ENCODE assay signal across 8 cellular contexts in genomic region chr10:129963076-129963830, GRCh38. TPM values are rescaled to one million over a fixed set of nuclear protein-coding genes. Genes with fewer than 3 reads are reported as not detected.
A peak's percentile ranks its signal among the peaks of the same experiment; 100 is the strongest.
DNase-seq lines count a peak whose midpoint lies in the region; ATAC-seq and TF ChIP-seq lines count a peak whose summit lies in the region.

No MANE protein-coding gene starts in this region.

- H3K9me3 ChIP-seq in Caco-2 (no peaks in the 10 kb centered on the region), Panc1 (ENCODE audit: control insufficient read depth, insufficient read depth, low read depth, low read length) (no peaks in the 10 kb centered on the region), endodermal cell (ENCODE audit: control insufficient read depth, low read length) (no peaks in the 10 kb centered on the region)

- CTCF ChIA-PET in Caco-2 (lab: Charles Lee) (no interaction called here), Panc1 (lab: Charles Lee) (no interaction called here)

- H3K4me1 ChIP-seq in Caco-2 (peaks cover 16% of the 10 kb centered on the region; the same call in 1 of the 2 replicates), Panc1 (ENCODE audit: control insufficient read depth, insufficient read depth, low read length) (peaks cover 9% of the 10 kb centered on the region), endodermal cell (ENCODE audit: control insufficient read depth, insufficient read depth, low read length) (peaks cover 5% of the 10 kb centered on the region)

- H3K27ac Mint-ChIP-seq in Caco-2 (ENCODE audit: unreplicated experiment), result no peak overlapping the region
- H3K27ac Mint-ChIP-seq in endodermal cell, result peak overlapping the region; percentile 4
- no peak overlapping the region for H3K27ac Mint-ChIP-seq in nephron progenitor cell

- intact Hi-C loops in Caco-2 (cut with micrococcal nuclease; ENCODE audit: unreplicated experiment) (loop anchor here (2.0 to 10.0 kb wide), 2 partner anchors 498 to 932 kb away; partner anchors contain the start of gene MGMT), Panc1 (cut with micrococcal nuclease; ENCODE audit: unreplicated experiment) (loop anchor here (5.0 to 10.0 kb wide), 2 partner anchors 81 to 498 kb away; partner anchors contain the start of gene MGMT), left colon (cut with DNase I, micrococcal nuclease) (loop anchor here in 1 of 2 donors (10.0 kb wide), 1 partner anchor 928 kb away; no protein-coding TSS in a partner anchor)

- ATAC-seq in Panc1 (peak; percentile 49), left colon (no peak), HG03342 (IDR thresholded peaks at IDR 0.05; ENCODE audit: unreplicated experiment) (no peak)

- H3K36me3 Mint-ChIP-seq in Caco-2 (ENCODE audit: insufficient read depth, unreplicated experiment) (no peaks in the 10 kb centered on the region), endodermal cell (ENCODE audit: low read depth) (no peaks in the 10 kb centered on the region), nephron progenitor cell (ENCODE audit: low read depth) (no peaks in the 10 kb centered on the region)

- peaks cover 34% of the 10 kb centered on the region for H3K27me3 Mint-ChIP-seq in Caco-2 (ENCODE audit: insufficient read depth, unreplicated experiment)
- H3K27me3 Mint-ChIP-seq in endodermal cell (ENCODE audit: insufficient read depth), result peaks cover 82% of the 10 kb centered on the region
- H3K27me3 Mint-ChIP-seq in nephron progenitor cell (ENCODE audit: low read depth, poor library complexity), result peaks cover 89% of the 10 kb centered on the region

- H3K4me3 Mint-ChIP-seq in Caco-2 (ENCODE audit: unreplicated experiment) (peak overlapping the region; percentile 74), endodermal cell (peak overlapping the region; percentile 44), nephron progenitor cell (peak overlapping the region; percentile 87)

- H3K27ac ChIP-seq in Panc1 (ENCODE audit: low read length), result no peak overlapping the region
- H3K27ac ChIP-seq in endodermal cell (ENCODE audit: low read depth, low read length), result no peak overlapping the region

- H3K4me3 ChIP-seq in Caco-2 (ENCODE audit: low read depth, low read length) (peak overlapping the region; percentile 56), Panc1 (ENCODE audit: low read depth in 2 of 2, low read length in 2 of 2) (peak overlapping the region; percentile 54 to 59), endodermal cell (ENCODE audit: low read length) (peak overlapping the region; percentile 76)

- H3K36me3 ChIP-seq in Caco-2 (ENCODE audit: control insufficient read depth, insufficient read depth, low read length) (no peaks in the 10 kb centered on the region), Panc1 (ENCODE audit: control insufficient read depth, insufficient read depth, low read length) (no peaks in the 10 kb centered on the region), endodermal cell (ENCODE audit: control insufficient read depth, insufficient read depth, low read length) (no peaks in the 10 kb centered on the region)

- in situ Hi-C loops in Panc1 (cut with HindIII; ENCODE audit: low pct_unique_long_range_greater_than_20kb, low sequenced_read_pairs), result no loop called here

- H3K9me3 Mint-ChIP-seq in Caco-2 (ENCODE audit: unreplicated experiment) (no peaks in the 10 kb centered on the region), endodermal cell (no peaks in the 10 kb centered on the region), nephron progenitor cell (no peaks in the 10 kb centered on the region)

- DNase-seq in Caco-2, result peak in 1 of 2 experiments; percentile 45
- no peak for DNase-seq in Panc1 (ENCODE audit: low read depth, low spot score)
- peak; percentile 80 for DNase-seq in endodermal cell
- peak; percentile 58 for DNase-seq in nephron progenitor cell
- DNase-seq in NOMO-1 treated with dmso at 0.1 percent for 144 hours (lab: John Stamatoyannopoulos, UW; ENCODE audit: unreplicated experiment), result no peak
- DNase-seq in left colon, result no peak
- no peak for DNase-seq in NCI-H187 (lab: John Stamatoyannopoulos, UW)

- H3K27me3 ChIP-seq in Caco-2 (replicated peaks; ENCODE audit: control insufficient read depth, insufficient read depth, low read length), result peaks cover 4% of the 10 kb centered on the region; the same call in 1 of the 2 replicates
- H3K27me3 ChIP-seq in Panc1 (ENCODE audit: control insufficient read depth, insufficient read depth, low read length), result peaks cover 23% of the 10 kb centered on the region
- peaks cover 91% of the 10 kb centered on the region for H3K27me3 ChIP-seq in endodermal cell (ENCODE audit: control insufficient read depth, insufficient read depth, low read length, poor library complexity, severe bottlenecking)

- TF ChIP-seq CTCF in Caco-2 (IDR thresholded peaks at IDR 0.05; ENCODE audit: insufficient read depth in 1 of 2, low read depth in 1 of 2, low read length in 1 of 2, severe bottlenecking in 1 of 2, unreplicated experiment in 1 of 2) (no peak), Panc1 (IDR thresholded peaks at IDR 0.05) (no peak), endodermal cell (conservative IDR thresholded peaks at IDR 0.05) (no peak), nephron progenitor cell (IDR thresholded peaks at IDR 0.05) (no peak)

- no peak overlapping the region for H3K9ac ChIP-seq in endodermal cell (ENCODE audit: extremely low read depth, low read length, poor library complexity, severe bottlenecking)

- WGBS in endodermal cell (ENCODE audit: insufficient coverage in 1 of 2, insufficient read length in 1 of 2), 2 experiments, result 0% methylated on average over 18 to 89 of the region's 89 CpGs

- no TSS peak for BruUV-seq in Caco-2 (replicated peaks; lab: Mats Ljungman, UMichigan)
- no TSS peak for BruUV-seq in Panc1 (replicated peaks; lab: Mats Ljungman, UMichigan)

- POLR2A ChIA-PET in Caco-2 (lab: Charles Lee), result no interaction called here
- POLR2A ChIA-PET in Panc1 (lab: Charles Lee), result interaction anchor here (0.6 kb wide), 1 partner anchor 843 kb away, joined by 10 read pairs; no protein-coding TSS in a partner anchor

- H3K4me1 Mint-ChIP-seq in Caco-2 (ENCODE audit: low read depth, unreplicated experiment) (no peaks in the 10 kb centered on the region), endodermal cell (peaks cover 18% of the 10 kb centered on the region), nephron progenitor cell (peaks cover 39% of the 10 kb centered on the region)

RNA-seq across cellular contexts. Expression of gene EBF3, which starts 0.8 kb away (rescaled TPM):
- total RNA-seq in Caco-2 (2022) (0.63 and 0.79 TPM in 2 replicates), Panc1 (2021; ENCODE audit: unreplicated experiment) (0.64 TPM), endodermal cell (1 to 10 TPM in 1 of 2 donors, under 1 TPM in 1; 0.44 to 2.0 TPM), left colon (under 1 TPM; 0.40 to 0.78 TPM)
- polyA plus RNA-seq in Panc1 (2012; ENCODE audit: insufficient read length), result 0.45 TPM
- 20.8 TPM for polyA plus RNA-seq in endodermal cell (2013, experiment 1 of 2)
- polyA plus RNA-seq in endodermal cell (2013, experiment 2 of 2), result 16.1 TPM

Comparison
In these comparisons a context has a peak if more than half of its experiments do, and no peak if none do; other contexts are left out.
1. DNase-seq: peak in endodermal cell (single experiment) and nephron progenitor cell (single experiment); none in Panc1 (single experiment), NOMO-1 treated with dmso at 0.1 percent for 144 hours (single experiment), left colon (0 of 2) and NCI-H187 (0 of 2).
2. Peak in every context shown above with its lines, with median percentiles within 50 percentile points of each other: H3K4me3 ChIP-seq and H3K4me3 Mint-ChIP-seq.